ENCODE assay signal across 9 cellular contexts in the genomic region with DNA sequence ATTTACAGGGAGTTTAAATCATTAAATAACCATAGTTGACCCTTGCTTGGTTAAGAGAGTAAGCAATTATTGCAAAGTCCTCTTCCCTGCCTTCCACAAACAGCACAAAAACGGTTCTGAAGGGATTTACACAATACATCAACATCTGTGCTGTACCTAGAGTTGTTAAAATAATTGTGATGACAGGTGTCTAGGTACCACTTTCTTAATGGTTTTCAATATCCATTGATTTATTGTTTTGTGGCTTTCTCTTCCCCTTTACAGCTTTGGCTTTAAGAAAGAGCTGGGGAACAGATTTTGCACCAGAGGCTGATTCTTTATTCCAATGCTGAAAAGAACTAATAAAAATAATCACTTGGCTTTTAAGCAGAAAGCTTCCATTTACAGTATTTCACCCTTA. TPM values are rescaled to one million over a fixed set of nuclear protein-coding genes. Genes with fewer than 3 reads are reported as not detected.
A peak's percentile ranks its signal among the peaks of the same experiment; 100 is the strongest.
DNase-seq lines count a peak whose midpoint lies in the region; ATAC-seq and TF ChIP-seq lines count a peak whose summit lies in the region.
"Had no signal": no experiment of that assay in that cellular context is flagged by ENCODE, and none has a peak within 500 bp of the region (broad histone marks: within the 10 kb centered on the region; RNA-seq: fewer than 3 reads in every experiment).

No MANE protein-coding gene starts in this region.

- TF ChIP-seq CTCF in AG04450 (IDR thresholded peaks at IDR 0.05; ENCODE audit: low read depth, low read length), result no peak
- no peak for TF ChIP-seq CTCF in brain microvascular endothelial cell (IDR thresholded peaks at IDR 0.05; ENCODE audit: low read depth, low read length, missing control alignments)

- no peak overlapping the region for H3K27ac ChIP-seq in AG04450 (ENCODE audit: low read depth, low read length)
- peak overlapping the region; percentile 59 for H3K27ac ChIP-seq in HUES48 (ENCODE audit: low read depth, low read length)
- no peak overlapping the region for H3K27ac ChIP-seq in brain microvascular endothelial cell
- peak overlapping the region in 1 of 2 donors; percentile 90 for H3K27ac ChIP-seq in mucosa of rectum (ENCODE audit: low read depth in 2 of 2, low read length in 2 of 2)

- ATAC-seq in stimulated activated memory B cell treated with anti-CD40 and anti-IgM and Interleukin-4, amounts not matched to agents 10 μg/mL and 1 μg/mL and 100 μg/mL, for 72 hours, result no peak

- H3K27me3 ChIP-seq in AG04450 (ENCODE audit: control insufficient read depth, insufficient read depth, low read length), result no peaks in the 10 kb centered on the region
- H3K27me3 ChIP-seq in HUES48 (ENCODE audit: control insufficient read depth, insufficient read depth, low read length), result peaks cover 8% of the 10 kb centered on the region
- H3K27me3 ChIP-seq in brain microvascular endothelial cell (replicated peaks), result no peaks in the 10 kb centered on the region
- H3K27me3 ChIP-seq in mucosa of rectum (ENCODE audit: control insufficient read depth in 2 of 2, insufficient read depth in 2 of 2, low read length in 2 of 2), result no peaks in the 10 kb centered on the region

- in situ Hi-C loops in brain microvascular endothelial cell (cut with HindIII; ENCODE audit: low pct_ligation_motif_present, low sequenced_read_pairs), result no loop called here

- H3K9me3 Mint-ChIP-seq in T-helper 2 cell treated with Interferon-gamma antibody and Interleukin-4, amounts not matched to agents 5 μg/mL and 100 μg/mL, for 36 hours, result no peaks in the 10 kb centered on the region
- no peaks in the 10 kb centered on the region for H3K9me3 Mint-ChIP-seq in stimulated activated memory B cell treated with anti-CD40 and anti-IgM and Interleukin-4, amounts not matched to agents 10 μg/mL and 1 μg/mL and 100 μg/mL, for 72 hours
- H3K9me3 Mint-ChIP-seq: effector memory CD8-positive, alpha-beta T cell had no signal

- peaks cover 6% of the 10 kb centered on the region for H3K36me3 Mint-ChIP-seq in T-helper 2 cell treated with Interferon-gamma antibody and Interleukin-4, amounts not matched to agents 5 μg/mL and 100 μg/mL, for 36 hours (ENCODE audit: low read depth)
- H3K36me3 Mint-ChIP-seq in stimulated activated memory B cell treated with anti-CD40 and anti-IgM and Interleukin-4, amounts not matched to agents 10 μg/mL and 1 μg/mL and 100 μg/mL, for 72 hours, result no peaks in the 10 kb centered on the region

- H3K4me1 ChIP-seq in HUES48 (ENCODE audit: control insufficient read depth, insufficient read depth, low read length) (peaks cover 6% of the 10 kb centered on the region; the same call in 1 of the 2 replicates), mucosa of rectum (ENCODE audit: control insufficient read depth in 2 of 2, insufficient read depth in 2 of 2, low read length in 2 of 2) (peaks cover 12 to 14% of the 10 kb centered on the region in 2 donors)

- no peak for DNase-seq in AG04450 (ENCODE audit: low read depth, low spot score)
- no peak for DNase-seq in brain microvascular endothelial cell
- DNase-seq in T-helper 2 cell treated with Interferon-gamma antibody and Interleukin-4, amounts not matched to agents 5 μg/mL and 100 μg/mL, for 36 hours (ENCODE audit: low spot score), result no peak
- DNase-seq in Kasumi-1 (lab: John Stamatoyannopoulos, UW), result no peak
- no peak for DNase-seq in epidermal melanocyte (ENCODE audit: insufficient read length, low spot score)

- H3K27ac Mint-ChIP-seq in T-helper 2 cell treated with Interferon-gamma antibody and Interleukin-4, amounts not matched to agents 5 μg/mL and 100 μg/mL, for 36 hours, result no peak overlapping the region
- no peak overlapping the region for H3K27ac Mint-ChIP-seq in stimulated activated memory B cell treated with anti-CD40 and anti-IgM and Interleukin-4, amounts not matched to agents 10 μg/mL and 1 μg/mL and 100 μg/mL, for 72 hours
- H3K27ac Mint-ChIP-seq: effector memory CD8-positive, alpha-beta T cell had no signal

- peak overlapping the region; percentile 50 for H3K4me3 ChIP-seq in AG04450 (ENCODE audit: low read depth, low read length)
- H3K4me3 ChIP-seq in HUES48 (ENCODE audit: low read depth, low read length), result peak overlapping the region; percentile 80
- H3K4me3 ChIP-seq in brain microvascular endothelial cell (ENCODE audit: low read depth, low read length), result peak overlapping the region; percentile 97
- H3K4me3 ChIP-seq in mucosa of rectum (ENCODE audit: low read length in 2 of 2), result peak overlapping the region; percentile 58 to 96

- H3K9ac ChIP-seq in HUES48 (ENCODE audit: low read depth, low read length), result 0 out of 2 replicates have a peak overlapping the region, but pooled peaks have one; percentile 22
- peak overlapping the region; percentile 26 to 37 for H3K9ac ChIP-seq in mucosa of rectum (ENCODE audit: low read depth in 1 of 2, low read length in 2 of 2)

- H3K9me3 ChIP-seq in AG04450 (ENCODE audit: control insufficient read depth, insufficient read depth, low read length) (peaks cover 3% of the 10 kb centered on the region; the same call in 1 of the 2 replicates), HUES48 (ENCODE audit: control insufficient read depth, insufficient read depth, low read length) (no peaks in the 10 kb centered on the region), mucosa of rectum (ENCODE audit: control insufficient read depth in 2 of 2, low read length in 2 of 2) (no peaks in the 10 kb centered on the region)

- H3K4me1 Mint-ChIP-seq in T-helper 2 cell treated with Interferon-gamma antibody and Interleukin-4, amounts not matched to agents 5 μg/mL and 100 μg/mL, for 36 hours (ENCODE audit: low read depth), result peaks cover 24% of the 10 kb centered on the region
- peaks cover 24% of the 10 kb centered on the region for H3K4me1 Mint-ChIP-seq in stimulated activated memory B cell treated with anti-CD40 and anti-IgM and Interleukin-4, amounts not matched to agents 10 μg/mL and 1 μg/mL and 100 μg/mL, for 72 hours

- POLR2A ChIA-PET in AG04450 (lab: Yijun Ruan, JAX), result interaction anchor here (0.6 to 2.7 kb wide), 28 partner anchors 74 to 1905 kb away, joined by 3 to 61 read pairs (median 4); no protein-coding TSS in a partner anchor

- H3K36me3 ChIP-seq in HUES48 (ENCODE audit: control insufficient read depth, insufficient read depth, low read length) (peaks cover 14% of the 10 kb centered on the region), brain microvascular endothelial cell (replicated peaks) (no peaks in the 10 kb centered on the region), mucosa of rectum (ENCODE audit: control insufficient read depth in 2 of 2, insufficient read depth in 2 of 2, low read length in 2 of 2) (no peaks in the 10 kb centered on the region)

- peaks cover 55% of the 10 kb centered on the region for H3K27me3 Mint-ChIP-seq in T-helper 2 cell treated with Interferon-gamma antibody and Interleukin-4, amounts not matched to agents 5 μg/mL and 100 μg/mL, for 36 hours (ENCODE audit: low read depth)
- peaks cover 22% of the 10 kb centered on the region for H3K27me3 Mint-ChIP-seq in stimulated activated memory B cell treated with anti-CD40 and anti-IgM and Interleukin-4, amounts not matched to agents 10 μg/mL and 1 μg/mL and 100 μg/mL, for 72 hours

- CTCF ChIA-PET in AG04450 (lab: Charles Lee), result interaction anchor here (0.6 to 1.7 kb wide), 5 partner anchors 519 to 1868 kb away, joined by 3 to 12 read pairs (median 4); no protein-coding TSS in a partner anchor

- H3K4me3 Mint-ChIP-seq in T-helper 2 cell treated with Interferon-gamma antibody and Interleukin-4, amounts not matched to agents 5 μg/mL and 100 μg/mL, for 36 hours, result no peak overlapping the region
- H3K4me3 Mint-ChIP-seq in stimulated activated memory B cell treated with anti-CD40 and anti-IgM and Interleukin-4, amounts not matched to agents 10 μg/mL and 1 μg/mL and 100 μg/mL, for 72 hours, result no peak overlapping the region
- H3K4me3 Mint-ChIP-seq: effector memory CD8-positive, alpha-beta T cell had no signal

RNA-seq across cellular contexts. Expression of gene SOX4, which starts 0.6 kb away (rescaled TPM):
- polyA plus RNA-seq in AG04450 (2011; rRNA removed), result 29.1 and 33.5 TPM in 2 replicates
- 23.2 and 31.6 TPM in 2 replicates for polyA minus RNA-seq in AG04450 (2011; rRNA and poly(A)+ RNA removed)
